ENCODE assay signal across 20 cellular contexts in the genomic region with DNA sequence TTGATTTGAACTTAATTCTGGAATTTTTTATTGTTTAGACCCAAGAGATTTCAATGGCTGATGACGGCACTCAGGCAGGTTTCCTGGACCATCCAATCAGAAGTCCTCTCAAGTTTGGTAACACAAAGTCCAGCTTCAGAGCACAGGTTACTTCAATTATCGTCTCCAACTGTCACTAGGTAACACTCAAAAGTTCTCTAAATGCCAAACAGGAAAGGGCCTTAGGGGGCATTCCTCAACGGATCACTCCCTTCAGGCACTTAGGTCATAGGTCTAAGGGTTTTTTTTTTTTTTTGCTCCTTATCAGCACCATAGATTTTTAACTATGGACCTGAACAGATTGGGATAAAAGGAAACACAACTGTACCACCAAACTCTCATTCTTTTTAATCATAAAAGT.
A peak's percentile ranks its signal among the peaks of the same experiment; 100 is the strongest.
DNase-seq lines count a peak whose midpoint lies in the region; ATAC-seq and TF ChIP-seq lines count a peak whose summit lies in the region.
"Had no signal": no experiment of that assay in that cellular context is flagged by ENCODE, and none has a peak within 500 bp of the region (broad histone marks: within the 10 kb centered on the region; RNA-seq: fewer than 3 reads in every experiment).

No MANE protein-coding gene starts in this region.

- H3K4me3 Mint-ChIP-seq in neural progenitor cell, result no peak overlapping the region
- H3K4me3 Mint-ChIP-seq in activated naive CD8-positive, alpha-beta T cell treated with anti-CD3 and anti-CD28 coated beads, Interleukin-2, amount 50 U/mL, for 24 hours, result no peak overlapping the region
- H3K4me3 Mint-ChIP-seq: activated CD4-positive, alpha-beta memory T cell treated with anti-CD3 and anti-CD28 coated beads, Interleukin-2, amount 10 ng/mL, durations not matched to agents 7 days and 5 days; activated naive CD8-positive, alpha-beta T cell; CD4-positive, alpha-beta memory T cell; central memory CD8-positive, alpha-beta T cell; naive B cell; stimulated activated effector memory CD8-positive, alpha-beta T cell treated with anti-CD3 and anti-CD28 coated beads, Interleukin-12 subunit alpha, Interleukin-12 subunit beta, amount 100 ng/mL, for 72 hours had no signal

- no peak for ATAC-seq in heart left ventricle
- no peak for ATAC-seq in GM18505 (IDR thresholded peaks at IDR 0.05; ENCODE audit: unreplicated experiment)
- no peak for ATAC-seq in activated naive CD8-positive, alpha-beta T cell treated with anti-CD3 and anti-CD28 coated beads, Interleukin-2, amount 50 U/mL, for 24 hours
- ATAC-seq: HCT116; stimulated activated effector memory CD8-positive, alpha-beta T cell treated with anti-CD3 and anti-CD28 coated beads, Interleukin-12 subunit alpha, Interleukin-12 subunit beta, amount 100 ng/mL, for 72 hours had no signal

- peaks cover 3% of the 10 kb centered on the region for H3K36me3 Mint-ChIP-seq in neural progenitor cell
- no peaks in the 10 kb centered on the region for H3K36me3 Mint-ChIP-seq in activated naive CD8-positive, alpha-beta T cell treated with anti-CD3 and anti-CD28 coated beads, Interleukin-2, amount 50 U/mL, for 24 hours (ENCODE audit: low read depth)
- H3K36me3 Mint-ChIP-seq: activated naive CD8-positive, alpha-beta T cell; CD4-positive, alpha-beta memory T cell; naive B cell; stimulated activated effector memory CD8-positive, alpha-beta T cell treated with anti-CD3 and anti-CD28 coated beads, Interleukin-12 subunit alpha, Interleukin-12 subunit beta, amount 100 ng/mL, for 72 hours had no signal

- H3K4me1 Mint-ChIP-seq in neural progenitor cell, result peaks cover 38% of the 10 kb centered on the region
- no peaks in the 10 kb centered on the region for H3K4me1 Mint-ChIP-seq in activated naive CD8-positive, alpha-beta T cell treated with anti-CD3 and anti-CD28 coated beads, Interleukin-2, amount 50 U/mL, for 24 hours
- H3K4me1 Mint-ChIP-seq: activated CD4-positive, alpha-beta memory T cell treated with anti-CD3 and anti-CD28 coated beads, Interleukin-2, amount 10 ng/mL, durations not matched to agents 7 days and 5 days; CD4-positive, alpha-beta memory T cell; central memory CD8-positive, alpha-beta T cell; naive B cell; stimulated activated effector memory CD8-positive, alpha-beta T cell treated with anti-CD3 and anti-CD28 coated beads, Interleukin-12 subunit alpha, Interleukin-12 subunit beta, amount 100 ng/mL, for 72 hours had no signal

- H3K4me1 ChIP-seq in DOHH2 (ENCODE audit: control insufficient read depth, low read length) (peaks cover 88% of the 10 kb centered on the region), heart left ventricle (peaks cover 0 to 66% (median 31%) of the 10 kb centered on the region in 12 donors), neural progenitor cell (peaks cover 28% of the 10 kb centered on the region)

- 26 to 35% (median 30%) methylated on average over 3 of the region's 3 CpGs for WGBS in heart left ventricle, 4 donors

- TF ChIP-seq CTCF in DOHH2 (IDR thresholded peaks at IDR 0.05; ENCODE audit: low read depth, low read length, poor library complexity, severe bottlenecking), result no peak
- no peak for TF ChIP-seq CTCF in SU-DHL-6 (IDR thresholded peaks at IDR 0.05; ENCODE audit: insufficient read depth, low read length, poor library complexity, severe bottlenecking)
- TF ChIP-seq CTCF in heart left ventricle (IDR thresholded peaks at IDR 0.05), result no peak
- no peak for TF ChIP-seq CTCF in neural progenitor cell (IDR thresholded peaks at IDR 0.05)

- H3K9me3 Mint-ChIP-seq in neural progenitor cell, result no peaks in the 10 kb centered on the region
- H3K9me3 Mint-ChIP-seq in activated naive CD8-positive, alpha-beta T cell treated with anti-CD3 and anti-CD28 coated beads, Interleukin-2, amount 50 U/mL, for 24 hours, result peaks cover 4% of the 10 kb centered on the region
- H3K9me3 Mint-ChIP-seq: central memory CD8-positive, alpha-beta T cell; stimulated activated effector memory CD8-positive, alpha-beta T cell treated with anti-CD3 and anti-CD28 coated beads, Interleukin-12 subunit alpha, Interleukin-12 subunit beta, amount 100 ng/mL, for 72 hours had no signal

- H3K9ac ChIP-seq in SU-DHL-6 (ENCODE audit: low read length), result peak overlapping the region; percentile 10; the same call in 1 of the 2 replicates
- no peak overlapping the region for H3K9ac ChIP-seq in neural progenitor cell

- peak overlapping the region; percentile 81 for H3K4me3 ChIP-seq in DOHH2 (ENCODE audit: low read length)
- H3K4me3 ChIP-seq in SU-DHL-6 (ENCODE audit: insufficient read depth, low read length, poor library complexity, severe bottlenecking), result no peak overlapping the region
- H3K4me3 ChIP-seq in heart left ventricle, result no peak overlapping the region
- no peak overlapping the region for H3K4me3 ChIP-seq in neural progenitor cell
- H3K4me3 ChIP-seq: prostate gland, tibial nerve had no signal

- H3K79me2 ChIP-seq in DOHH2 (ENCODE audit: control insufficient read depth, low read length) (peaks cover 50% of the 10 kb centered on the region), SU-DHL-6 (ENCODE audit: insufficient read depth, low read length) (peaks cover 5% of the 10 kb centered on the region), neural progenitor cell (ENCODE audit: low read depth) (no peaks in the 10 kb centered on the region)

- no peak overlapping the region for H2AFZ ChIP-seq in SU-DHL-6 (ENCODE audit: low read depth, low read length, severe bottlenecking)
- H2AFZ ChIP-seq in neural progenitor cell (replicated peaks), result no peak overlapping the region

- TF ChIP-seq POLR2A in heart left ventricle (IDR thresholded peaks at IDR 0.05) (no peak), GM18505 (IDR thresholded peaks at IDR 0.05; ENCODE audit: borderline replicate concordance, extremely low read depth, insufficient read depth, insufficient read length) (no peak)

- H3K36me3 ChIP-seq in DOHH2 (ENCODE audit: control insufficient read depth, low read length), result peaks cover 34% of the 10 kb centered on the region
- peaks cover 3% of the 10 kb centered on the region; the same call in 1 of the 2 replicates for H3K36me3 ChIP-seq in SU-DHL-6 (ENCODE audit: low read length)
- peaks cover 0 to 7% (median 0%) of the 10 kb centered on the region in 9 donors for H3K36me3 ChIP-seq in heart left ventricle
- H3K36me3 ChIP-seq in neural progenitor cell, result no peaks in the 10 kb centered on the region
- H3K36me3 ChIP-seq: prostate gland, tibial nerve had no signal

- H3F3A ChIP-seq in DOHH2 (ENCODE audit: control insufficient read depth, insufficient read depth) (peaks cover 24% of the 10 kb centered on the region), SU-DHL-6 (ENCODE audit: insufficient read depth) (peaks cover 10% of the 10 kb centered on the region; the same call in 1 of the 2 replicates), neural progenitor cell (ENCODE audit: low read depth) (no peaks in the 10 kb centered on the region)

- H3K27ac Mint-ChIP-seq in neural progenitor cell, result no peak overlapping the region
- no peak overlapping the region for H3K27ac Mint-ChIP-seq in activated naive CD8-positive, alpha-beta T cell treated with anti-CD3 and anti-CD28 coated beads, Interleukin-2, amount 50 U/mL, for 24 hours
- H3K27ac Mint-ChIP-seq: activated CD4-positive, alpha-beta memory T cell treated with anti-CD3 and anti-CD28 coated beads, Interleukin-2, amount 10 ng/mL, durations not matched to agents 7 days and 5 days; activated naive CD8-positive, alpha-beta T cell; CD4-positive, alpha-beta memory T cell; stimulated activated effector memory CD8-positive, alpha-beta T cell treated with anti-CD3 and anti-CD28 coated beads, Interleukin-12 subunit alpha, Interleukin-12 subunit beta, amount 100 ng/mL, for 72 hours had no signal

- no peak for DNase-seq in heart left ventricle
- DNase-seq in neural progenitor cell (ENCODE audit: low spot score), result peak; percentile 25
- no peak for DNase-seq in HK-2 (ENCODE audit: unreplicated experiment)
- no peak for DNase-seq in activated naive CD8-positive, alpha-beta T cell treated with anti-CD3 and anti-CD28 coated beads, Interleukin-2, amount 50 U/mL, for 24 hours
- no peak for DNase-seq in effector CD8-positive, alpha-beta T cell (lab: John Stamatoyannopoulos, UW)
- DNase-seq: activated CD4-positive, alpha-beta memory T cell treated with anti-CD3 and anti-CD28 coated beads, Interleukin-2, amount 10 ng/mL, durations not matched to agents 7 days and 5 days; activated T-cell treated with anti-CD3 and anti-CD28 coated beads, Interleukin-2, amount 50 U/mL, for 48 hours; CD4-positive, alpha-beta memory T cell; naive B cell; NCI-H1417 treated with DMSO at 0.1 percent for 48 hours had no signal

- no peaks in the 10 kb centered on the region for H3K27me3 Mint-ChIP-seq in neural progenitor cell (ENCODE audit: insufficient read depth, low read depth)
- H3K27me3 Mint-ChIP-seq in activated naive CD8-positive, alpha-beta T cell treated with anti-CD3 and anti-CD28 coated beads, Interleukin-2, amount 50 U/mL, for 24 hours, result peaks cover 2% of the 10 kb centered on the region
- H3K27me3 Mint-ChIP-seq: activated CD4-positive, alpha-beta memory T cell treated with anti-CD3 and anti-CD28 coated beads, Interleukin-2, amount 10 ng/mL, durations not matched to agents 7 days and 5 days; CD4-positive, alpha-beta memory T cell; central memory CD8-positive, alpha-beta T cell; naive B cell had no signal

- H3K9me3 ChIP-seq in DOHH2 (ENCODE audit: control insufficient read depth, insufficient read depth, low read length), result no peaks in the 10 kb centered on the region
- no peaks in the 10 kb centered on the region for H3K9me3 ChIP-seq in SU-DHL-6 (ENCODE audit: insufficient read depth, low read length)
- no peaks in the 10 kb centered on the region for H3K9me3 ChIP-seq in heart left ventricle
- no peaks in the 10 kb centered on the region for H3K9me3 ChIP-seq in neural progenitor cell (ENCODE audit: low read depth)
- H3K9me3 ChIP-seq: prostate gland, tibial nerve had no signal

- H3K27ac ChIP-seq in DOHH2 (ENCODE audit: low read depth, low read length), result peak overlapping the region; percentile 97
- H3K27ac ChIP-seq in SU-DHL-6 (ENCODE audit: low read depth, low read length), result peak overlapping the region; percentile 73
- peak overlapping the region in 11 of 12 donors; percentile 68 to 87 (median 71) for H3K27ac ChIP-seq in heart left ventricle
- H3K27ac ChIP-seq in neural progenitor cell, result no peak overlapping the region
- H3K27ac ChIP-seq: tibial nerve, VCaP had no signal

- peak overlapping the region; percentile 98 for H3K4me2 ChIP-seq in DOHH2 (ENCODE audit: low read length)
- H3K4me2 ChIP-seq in SU-DHL-6 (ENCODE audit: low read depth, low read length, poor library complexity, severe bottlenecking), result peak overlapping the region; percentile 60
- peak overlapping the region; percentile 23 for H3K4me2 ChIP-seq in neural progenitor cell

- H4K20me1 ChIP-seq in DOHH2 (ENCODE audit: control insufficient read depth, insufficient read depth, low read depth, low read length) (no peaks in the 10 kb centered on the region), SU-DHL-6 (ENCODE audit: low read depth, low read length) (no peaks in the 10 kb centered on the region), neural progenitor cell (ENCODE audit: low read depth) (no peaks in the 10 kb centered on the region)

- H3K27me3 ChIP-seq in DOHH2 (ENCODE audit: control insufficient read depth, low read length) (no peaks in the 10 kb centered on the region), SU-DHL-6 (ENCODE audit: low read length) (no peaks in the 10 kb centered on the region), heart left ventricle (no peaks in the 10 kb centered on the region), neural progenitor cell (no peaks in the 10 kb centered on the region)
- H3K27me3 ChIP-seq: tibial nerve had no signal

- H3K9me2 ChIP-seq in DOHH2 (replicated peaks; ENCODE audit: control insufficient read depth, low read length) (no peaks in the 10 kb centered on the region), SU-DHL-6 (replicated peaks; ENCODE audit: insufficient read depth, low read length) (no peaks in the 10 kb centered on the region)

- intact Hi-C loops in heart left ventricle (cut with DNase I), result loop anchor here in 2 of 10 donors (5.0 to 10.0 kb wide), 2 partner anchors 80 to 83 kb away; no protein-coding TSS in a partner anchor

Comparison
In these comparisons a context has a peak if more than half of its experiments do, and no peak if none do; other contexts are left out.
1. H3K4me2 ChIP-seq: peak in every context shown above with its lines; median percentile 98 in DOHH2; 60 in SU-DHL-6; 23 in neural progenitor cell.